ENCODE assay signal across 8 cellular contexts in the genomic region with DNA sequence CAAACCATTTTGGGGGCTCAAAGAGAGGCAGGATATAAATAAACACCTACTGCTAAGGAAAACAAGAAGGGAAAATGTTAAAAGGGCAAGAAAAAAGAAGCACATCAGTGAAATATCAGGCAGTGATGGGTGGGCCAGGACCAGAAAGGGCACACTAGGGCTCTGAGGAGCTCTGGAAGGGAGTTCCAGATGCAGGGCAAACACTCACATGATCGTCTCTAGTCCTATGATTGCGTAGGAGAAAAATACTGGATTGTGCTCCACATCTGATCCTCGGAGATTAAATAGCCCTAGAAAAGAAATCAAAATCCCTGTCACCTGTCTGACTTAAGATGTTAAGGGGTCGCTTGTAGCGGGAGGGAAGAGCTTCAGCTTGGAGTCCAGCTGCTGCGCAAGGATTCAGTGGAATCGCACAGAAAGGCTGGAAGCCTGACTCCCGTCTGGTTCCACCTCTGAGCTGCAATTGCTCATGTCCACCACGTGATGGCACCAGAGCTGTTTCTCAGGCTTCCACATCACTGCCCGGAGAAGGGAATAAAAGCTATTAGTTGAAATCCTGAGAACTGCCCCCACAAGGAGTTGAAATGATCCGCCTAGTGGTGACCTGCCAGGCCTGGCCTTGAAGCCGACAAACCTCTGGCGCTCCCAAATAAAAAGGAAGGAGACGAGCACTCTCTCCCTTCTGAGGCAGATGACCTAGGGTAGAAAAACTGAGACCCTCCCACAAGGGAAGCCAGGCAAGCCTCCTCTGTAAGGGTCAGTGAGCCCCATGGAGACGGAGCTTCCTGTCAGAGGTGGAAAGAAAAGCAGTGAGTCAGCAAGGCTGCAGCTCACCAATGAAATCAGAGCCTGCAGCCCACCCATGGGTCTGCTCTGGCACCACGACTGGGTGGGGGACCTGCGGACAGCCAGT. TPM values are rescaled to one million over a fixed set of nuclear protein-coding genes. Genes with fewer than 3 reads are reported as not detected.
DNase-seq lines count a peak whose midpoint lies in the region; ATAC-seq, FAIRE-seq and TF ChIP-seq lines count a peak whose summit lies in the region.

No MANE protein-coding gene starts in this region.

- H3K9me3 Mint-ChIP-seq in activated CD8-positive, alpha-beta T cell treated with anti-CD3 and anti-CD28 coated beads for 36 hours: no peaks in the 10 kb centered on the region

- H3K23me2 ChIP-seq in H1 (ENCODE audit: low read depth, low read length): no peaks in the 10 kb centered on the region

- no peak for TF ChIP-seq EP300 in H1 (IDR thresholded peaks at IDR 0.05; ENCODE audit: borderline replicate concordance in 1 of 2, low read depth in 2 of 2, low read length in 2 of 2)

- H4K20me1 ChIP-seq in BLaER1: no peaks in the 10 kb centered on the region
- H4K20me1 ChIP-seq in H1 (replicated peaks in 1 of 2; ENCODE audit: control insufficient read depth in 1 of 2, insufficient read depth in 2 of 2, low read length in 2 of 2): peaks cover 0 to 3% of the 10 kb centered on the region in 2 experiments

- TF ChIP-seq RAD21 in H1 (IDR thresholded peaks at IDR 0.05 in 1 of 2, conservative IDR thresholded peaks at IDR 0.05 in 1 of 2; ENCODE audit: low read depth in 2 of 2, low read length in 2 of 2): peak; percentile 96 to 98

- 28% methylated on average over 17 of the region's 17 CpGs; no CpG with 5 or more reads in 1 of the 2 experiments for WGBS in H1 (ENCODE audit: extremely low coverage in 1 of 2, insufficient coverage in 1 of 2, insufficient read length in 1 of 2, insufficient replicate concordance in 2 of 2, low coverage in 1 of 2, low lambda C conversion rate in 2 of 2, missing lambda C conversion rate in 1 of 2), 2 experiments
- WGBS in mesenchymal stem cell: 25% methylated on average over 17 of the region's 17 CpGs

- H2BK12ac ChIP-seq in H1 (ENCODE audit: low read depth, low read length): no peak overlapping the region
- H2BK12ac ChIP-seq in mesenchymal stem cell (ENCODE audit: low read length in 2 of 2): peak overlapping the region; percentile 57 to 90

- DNase-seq in GM19239 (ENCODE audit: insufficient read length, low spot score): peak; percentile 73
- peak; percentile 21 for DNase-seq in NCI-H748 treated with DMSO at 0.1 percent for 48 hours (lab: John Stamatoyannopoulos, UW)
- peak; percentile 51 for DNase-seq in activated CD8-positive, alpha-beta T cell treated with anti-CD3 and anti-CD28 coated beads for 36 hours
- peak; percentile 81 to 84 for DNase-seq in H1 (ENCODE audit: low read depth in 1 of 2, low spot score in 2 of 2)
- peak; percentile 93 for DNase-seq in mesenchymal stem cell
- DNase-seq in stimulated activated CD8-positive, alpha-beta memory T cell treated with anti-CD3 and anti-CD28 coated beads, Interleukin-15, amount 100 ng/mL, for 1 hour (ENCODE audit: low read depth): peak; percentile 32

- no peak overlapping the region for H3K4ac ChIP-seq in H1 (replicated peaks; ENCODE audit: insufficient read length, low read depth, low read length)
- H3K4ac ChIP-seq in mesenchymal stem cell (ENCODE audit: low read depth in 1 of 2, low read length in 2 of 2): peak overlapping the region in 1 of 2 experiments; percentile 71

- peak; percentile 95 for TF ChIP-seq CTCF in activated CD8-positive, alpha-beta T cell treated with anti-CD3 and anti-CD28 coated beads for 36 hours (IDR thresholded peaks at IDR 0.05)
- peak; percentile 77 to 99 (median 98) for TF ChIP-seq CTCF in H1 (IDR thresholded peaks at IDR 0.05; ENCODE audit: control extremely low read depth in 1 of 3, insufficient read depth in 1 of 3, low read depth in 1 of 3, low read length in 3 of 3)

- no peak overlapping the region for H2BK120ac ChIP-seq in H1 (replicated peaks; ENCODE audit: low read depth, low read length)
- H2BK120ac ChIP-seq in mesenchymal stem cell (ENCODE audit: low read depth, low read length): no peak overlapping the region

- no peaks in the 10 kb centered on the region for H3K9me3 ChIP-seq in BLaER1
- no peaks in the 10 kb centered on the region for H3K9me3 ChIP-seq in H1 (ENCODE audit: insufficient read depth in 2 of 2, low read depth in 1 of 2, low read length in 1 of 2)
- H3K9me3 ChIP-seq in mesenchymal stem cell (ENCODE audit: control insufficient read depth, low read length): no peaks in the 10 kb centered on the region

- H3K56ac ChIP-seq in H1 (replicated peaks; ENCODE audit: insufficient read length, low read depth, low read length): no peak overlapping the region

- H3K23ac ChIP-seq in H1 (ENCODE audit: insufficient read length) (no peak overlapping the region), mesenchymal stem cell (ENCODE audit: low read length in 2 of 2) (no peak overlapping the region)

- ATAC-seq in HG03520 (IDR thresholded peaks at IDR 0.05; ENCODE audit: unreplicated experiment): peak; percentile 66
- peak; percentile 80 for ATAC-seq in activated CD8-positive, alpha-beta T cell treated with anti-CD3 and anti-CD28 coated beads for 36 hours

- H4K8ac ChIP-seq in H1 (ENCODE audit: extremely low read depth, insufficient read depth, low read length) (peak overlapping the region; percentile 81; the same call in 1 of the 2 replicates), mesenchymal stem cell (ENCODE audit: low read length) (peak overlapping the region; percentile 1)

- no peak overlapping the region for H3K4me3 Mint-ChIP-seq in activated CD8-positive, alpha-beta T cell treated with anti-CD3 and anti-CD28 coated beads for 36 hours

- peak overlapping the region; percentile 19 for H4K5ac ChIP-seq in H1 (ENCODE audit: insufficient read length, low read depth, low read length)

- CTCF ChIA-PET in activated CD8-positive, alpha-beta T cell treated with anti-CD3 and anti-CD28 coated beads for 36 hours (lab: Charles Lee): interaction anchor here (0.6 to 2.7 kb wide), 72 partner anchors 9 to 1045 kb away, joined by 3 to 41 read pairs (median 5); a partner anchor contains a TSS
- CTCF ChIA-PET in H1 (lab: Charles Lee; ENCODE audit: partially characterized antibody): interaction anchor here (0.5 to 4.7 kb wide), 95 partner anchors 8 to 1218 kb away, joined by 3 to 37 read pairs (median 5); a partner anchor contains a TSS

- H3K4me2 ChIP-seq in BLaER1: peak overlapping the region; percentile 37
- peak overlapping the region; percentile 11 to 59; a peak in 3 of 4 replicates for H3K4me2 ChIP-seq in H1 (ENCODE audit: insufficient read depth in 1 of 2, low read depth in 2 of 2, low read length in 2 of 2)
- H3K4me2 ChIP-seq in mesenchymal stem cell (ENCODE audit: low read length, poor library complexity, severe bottlenecking): peak overlapping the region; percentile 24

- H2AFZ ChIP-seq in H1 (ENCODE audit: low read length) (peak overlapping the region; percentile 66; the same call in 1 of the 2 replicates), mesenchymal stem cell (ENCODE audit: low read depth, low read length) (peak overlapping the region; percentile 72)

- no peak overlapping the region for H2BK20ac ChIP-seq in H1 (ENCODE audit: low read length)

- H3K27ac ChIP-seq in BLaER1: no peak overlapping the region
- peak overlapping the region; percentile 44; the same call in 1 of the 2 replicates for H3K27ac ChIP-seq in H1 (ENCODE audit: low read depth, low read length)
- H3K27ac ChIP-seq in mesenchymal stem cell (ENCODE audit: low read length, poor library complexity, severe bottlenecking): peak overlapping the region; percentile 78

- H3K36me3 Mint-ChIP-seq in activated CD8-positive, alpha-beta T cell treated with anti-CD3 and anti-CD28 coated beads for 36 hours (ENCODE audit: low read depth): peaks cover 54% of the 10 kb centered on the region

- peak overlapping the region; percentile 55 for H3K18ac ChIP-seq in H1 (ENCODE audit: extremely low read depth, low read length)
- H3K18ac ChIP-seq in mesenchymal stem cell (ENCODE audit: low read depth in 1 of 2, low read length in 2 of 2): peak overlapping the region; percentile 3 to 77

- no peak for TF ChIP-seq POLR2A in H1 (IDR thresholded peaks at IDR 0.05; ENCODE audit: control extremely low read depth in 1 of 2, low read depth in 2 of 2, low read length in 2 of 2)

- H2AK5ac ChIP-seq in H1 (ENCODE audit: low read depth, low read length) (no peak overlapping the region), mesenchymal stem cell (ENCODE audit: low read length, severe bottlenecking) (peak overlapping the region; percentile 55)

- no peaks in the 10 kb centered on the region for H3K27me3 ChIP-seq in BLaER1
- H3K27me3 ChIP-seq in H1 (replicated peaks in 1 of 4; ENCODE audit: control insufficient read depth in 3 of 4, extremely low read depth in 1 of 4, insufficient read depth in 3 of 4, low read length in 3 of 4): no peaks in the 10 kb centered on the region
- no peaks in the 10 kb centered on the region for H3K27me3 ChIP-seq in mesenchymal stem cell (ENCODE audit: control insufficient read depth in 1 of 2, insufficient read depth in 1 of 2, low read length in 2 of 2)

- intact Hi-C loops in activated CD8-positive, alpha-beta T cell treated with anti-CD3 and anti-CD28 coated beads for 36 hours (cut with micrococcal nuclease): loop anchor here (5.0 to 10.0 kb wide), 2 partner anchors 73 to 131 kb away; no protein-coding TSS in a partner anchor

- H3K4me3 ChIP-seq in BLaER1 (no peak overlapping the region), H1 (ENCODE audit: extremely low read depth in 1 of 4, insufficient read depth in 2 of 4, low read depth in 3 of 4, low read length in 4 of 4) (peak overlapping the region in 1 of 4 experiments; percentile 26; a peak in 2 of 8 replicates), mesenchymal stem cell (ENCODE audit: insufficient read depth in 1 of 2, low read depth in 1 of 2, low read length in 2 of 2) (no peak overlapping the region)

- H3K14ac ChIP-seq in H1 (ENCODE audit: insufficient read length): no peak overlapping the region
- no peak overlapping the region for H3K14ac ChIP-seq in mesenchymal stem cell (ENCODE audit: low read length in 2 of 2)

- no peak overlapping the region for H3K9ac ChIP-seq in BLaER1
- no peak overlapping the region for H3K9ac ChIP-seq in H1 (replicated peaks in 1 of 4; ENCODE audit: extremely low read depth in 1 of 4, low read depth in 3 of 4, low read length in 3 of 4)
- H3K9ac ChIP-seq in mesenchymal stem cell (ENCODE audit: low read length): peak overlapping the region; percentile 60

- H4K91ac ChIP-seq in H1 (replicated peaks; ENCODE audit: insufficient read length, low read length) (peak overlapping the region; percentile 69), mesenchymal stem cell (ENCODE audit: low read length) (no peak overlapping the region)

- no peak overlapping the region for H3K27ac Mint-ChIP-seq in activated CD8-positive, alpha-beta T cell treated with anti-CD3 and anti-CD28 coated beads for 36 hours

- H3K79me2 ChIP-seq in H1 (ENCODE audit: control insufficient read depth in 1 of 2, insufficient read depth in 2 of 2, low read length in 2 of 2): no peaks in the 10 kb centered on the region

- H3K79me1 ChIP-seq in H1 (ENCODE audit: low read depth, low read length): no peaks in the 10 kb centered on the region
- peaks cover 51% of the 10 kb centered on the region for H3K79me1 ChIP-seq in mesenchymal stem cell (replicated peaks; ENCODE audit: low read length, poor library complexity, severe bottlenecking)

- POLR2A ChIA-PET in activated CD8-positive, alpha-beta T cell treated with anti-CD3 and anti-CD28 coated beads for 36 hours (lab: Charles Lee): interaction anchor here (0.6 to 1.0 kb wide), 4 partner anchors 21 to 300 kb away, joined by 3 to 4 read pairs (median 3); no protein-coding TSS in a partner anchor
- POLR2A ChIA-PET in H1 (lab: Charles Lee; ENCODE audit: partially characterized antibody): interaction anchor here (0.7 to 1.0 kb wide), 4 partner anchors 10 to 189 kb away, joined by 3 to 5 read pairs (median 4); no protein-coding TSS in a partner anchor

- peaks cover 32% of the 10 kb centered on the region for H3K4me1 Mint-ChIP-seq in activated CD8-positive, alpha-beta T cell treated with anti-CD3 and anti-CD28 coated beads for 36 hours (ENCODE audit: low read depth)

- H2BK15ac ChIP-seq in H1 (ENCODE audit: low read length): no peak overlapping the region
- no peak overlapping the region for H2BK15ac ChIP-seq in mesenchymal stem cell (ENCODE audit: low read depth, poor library complexity, severe bottlenecking)

- no peak overlapping the region for H2BK5ac ChIP-seq in H1 (ENCODE audit: low read depth, low read length)
- peak overlapping the region; percentile 75 for H2BK5ac ChIP-seq in mesenchymal stem cell (ENCODE audit: low read depth, low read length, poor library complexity, severe bottlenecking)

- H3K36me3 ChIP-seq in BLaER1 (peaks cover 82% of the 10 kb centered on the region), H1 (ENCODE audit: control insufficient read depth in 2 of 4, insufficient read depth in 4 of 4, low read length in 3 of 4) (peaks cover 6 to 16% (median 9%) of the 10 kb centered on the region in 4 experiments; a peak in 7 of 8 replicates), mesenchymal stem cell (ENCODE audit: control insufficient read depth in 1 of 2, insufficient read depth in 2 of 2, low read depth in 1 of 2, low read length in 2 of 2) (peaks cover 50 to 77% of the 10 kb centered on the region in 2 experiments)

- FAIRE-seq in GM19239 (lab: Jason Lieb, UNC): peak; percentile 91
- FAIRE-seq in H1 (lab: Jason Lieb, UNC): peak; percentile 97

- H3K27me3 Mint-ChIP-seq in activated CD8-positive, alpha-beta T cell treated with anti-CD3 and anti-CD28 coated beads for 36 hours: no peaks in the 10 kb centered on the region

- H3K4me1 ChIP-seq in BLaER1 (peaks cover 11% of the 10 kb centered on the region), H1 (replicated peaks in 1 of 4; ENCODE audit: control insufficient read depth in 3 of 4, insufficient read depth in 4 of 4, low read length in 3 of 4) (peaks cover 0 to 5% (median 1%) of the 10 kb centered on the region in 4 experiments; a peak in 2 of 7 replicates), mesenchymal stem cell (ENCODE audit: control insufficient read depth, insufficient read depth, low read depth, low read length) (peaks cover 16% of the 10 kb centered on the region)

RNA-seq across cellular contexts. Expression of a gene that starts 39.2 kb away (rescaled TPM):
- 10 to 100 TPM; 96.5 to 97.0 TPM for total RNA-seq in activated CD8-positive, alpha-beta T cell treated with anti-CD3 and anti-CD28 coated beads for 36 hours
- total RNA-seq in H1 (2021; fragmentation: NEBNext Ultra II Directional; extraction: Animal tissue kit (Norgen Biotek cat#: 25700)): 49.7 and 61.1 TPM in 2 replicates
- 201 TPM in 2 replicates for polyA plus RNA-seq in H1 (2011; rRNA removed)
- 147 TPM for polyA plus RNA-seq in H1 (2011; cell fraction: cytosol; rRNA removed)
- 319 TPM for polyA plus RNA-seq in H1 (2011; cell fraction: nucleus; rRNA removed)
- 47.4 to 54.6 TPM (median 51.3 TPM) in 4 replicates for polyA plus RNA-seq in H1 (2012, experiment 1 of 2)
- 26.3 TPM for polyA plus RNA-seq in H1 (2012, experiment 2 of 2)
- 35.6 TPM for polyA plus RNA-seq in H1 (2013, experiment 1 of 2)
- 34.4 TPM for polyA plus RNA-seq in H1 (2013, experiment 2 of 2)
- 329 and 459 TPM in 2 replicates for polyA minus RNA-seq in H1 (2011; rRNA and poly(A)+ RNA removed)
- polyA minus RNA-seq in H1 (2011; cell fraction: cytosol; rRNA and poly(A)+ RNA removed): 84.0 TPM
- polyA minus RNA-seq in H1 (2011; cell fraction: nucleus; rRNA and poly(A)+ RNA removed): 113 TPM
- 48.5 TPM for polyA plus RNA-seq in mesenchymal stem cell (2013, experiment 1 of 2)
- 47.3 TPM for polyA plus RNA-seq in mesenchymal stem cell (2013, experiment 2 of 2)

Comparison
In these comparisons a context has a peak if more than half of its experiments do, and no peak if none do; other contexts are left out.
1. DNase-seq: peak in every context shown above with its lines; median percentile 93 in mesenchymal stem cell; 82 in H1; 73 in GM19239; 51 in activated CD8-positive, alpha-beta T cell treated with anti-CD3 and anti-CD28 coated beads for 36 hours; 32 in stimulated activated CD8-positive, alpha-beta memory T cell treated with anti-CD3 and anti-CD28 coated beads, Interleukin-15, amount 100 ng/mL, for 1 hour; 21 in NCI-H748 treated with DMSO at 0.1 percent for 48 hours.